34 cellular contexts compared by ENCODE assay signal in the genomic region with DNA sequence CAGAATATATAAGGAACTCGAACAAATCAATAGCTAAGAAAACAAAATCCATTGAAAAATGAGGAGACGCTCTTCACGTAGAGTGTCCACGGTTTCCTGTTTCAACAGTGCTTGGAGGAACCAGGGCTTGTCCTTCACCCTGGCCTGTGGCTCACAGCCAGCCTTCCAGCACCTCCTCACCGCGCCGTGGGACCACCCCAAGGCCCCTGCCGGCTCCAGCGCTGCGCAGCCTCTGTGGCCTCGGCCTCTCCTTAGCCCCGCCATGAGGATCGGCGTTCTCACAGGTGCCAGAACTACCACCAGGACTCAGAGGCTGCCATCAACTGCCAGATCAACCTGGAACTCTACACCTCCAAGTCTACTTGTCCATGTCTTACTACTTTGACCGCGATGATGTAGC.
"Had no signal": no experiment of that assay in that cellular context is flagged by ENCODE, and none has a peak within 500 bp of the region (broad histone marks: within the 10 kb centered on the region; RNA-seq: fewer than 3 reads in every experiment).

No MANE protein-coding gene starts in this region.

- H3K36me3 ChIP-seq: adrenal gland, brain microvascular endothelial cell, breast epithelium had no signal

- DNase-seq: activated B cell treated with CpG ODN at 0.5 μM for 24 hours; activated CD4-positive, alpha-beta memory T cell treated with anti-CD3 and anti-CD28 coated beads for 36 hours; activated CD4-positive, alpha-beta T cell treated with anti-CD3 and anti-CD28 coated beads for 4 hours; activated CD4-positive, alpha-beta T cell treated with anti-CD3 and anti-CD28 coated beads, Interleukin-2, amount 10 ng/mL, durations not matched to agents 24 days and 14 days; activated CD4-positive, alpha-beta T cell treated with anti-CD3 and anti-CD28 coated beads, Interleukin-2, amount 50 U/mL, for 1 hour; activated CD4-positive, alpha-beta T cell treated with anti-CD3 and anti-CD28 coated beads, Interleukin-2, amount 50 U/mL, for 4 hours; activated CD4-positive, CD25-positive, alpha-beta regulatory T cell treated with anti-CD3 and anti-CD28 coated beads, Interleukin-2, amount 50 U/mL, for 72 hours; activated CD8-positive, alpha-beta memory T cell treated with anti-CD3 and anti-CD28 coated beads, Interleukin-2, amount 50 U/mL, for 4 hours; activated CD8-positive, alpha-beta T cell treated with anti-CD3 and anti-CD28 coated beads for 36 hours; activated effector memory CD4-positive, alpha-beta T cell treated with anti-CD3 and anti-CD28 coated beads, Interleukin-2, amount 50 U/mL, for 16 hours; activated naive CD4-positive, alpha-beta T cell; activated naive CD4-positive, alpha-beta T cell treated with anti-CD3 and anti-CD28 coated beads for 36 hours; activated naive CD4-positive, alpha-beta T cell treated with anti-CD3 and anti-CD28 coated beads, Interleukin-2, amount 50 U/mL, for 16 hours; activated naive CD8-positive, alpha-beta T cell treated with anti-CD3 and anti-CD28 coated beads for 36 hours; activated T-cell treated with anti-CD3 and anti-CD28 coated beads for 4 hours; activated T-cell treated with anti-CD3 and anti-CD28 coated beads, Interleukin-2, amount 50 U/mL, for 1 hour; activated T-cell treated with anti-CD3 and anti-CD28 coated beads, Interleukin-2, amount 50 U/mL, for 4 hours; activated T-cell treated with anti-CD3 and anti-CD28 coated beads, Interleukin-2, amount 50 U/mL, for 72 hours; adrenal gland; amniotic stem cell; aorta; body of pancreas; brain microvascular endothelial cell; central memory CD4-positive, alpha-beta T cell; T-helper 1 cell; T-helper 2 cell; T-helper 9 cell had no signal

- H3K27ac Mint-ChIP-seq: activated B cell treated with CpG ODN at 0.5 μM for 24 hours; activated CD4-positive, alpha-beta memory T cell treated with anti-CD3 and anti-CD28 coated beads for 36 hours; activated CD4-positive, alpha-beta T cell treated with anti-CD3 and anti-CD28 coated beads, Interleukin-2, amount 10 ng/mL, durations not matched to agents 24 days and 14 days; activated CD8-positive, alpha-beta T cell treated with anti-CD3 and anti-CD28 coated beads for 36 hours; activated naive CD4-positive, alpha-beta T cell treated with anti-CD3 and anti-CD28 coated beads for 36 hours; activated naive CD4-positive, alpha-beta T cell treated with anti-CD3 and anti-CD28 coated beads, Interleukin-2, amount 50 U/mL, for 72 hours; activated naive CD8-positive, alpha-beta T cell treated with anti-CD3 and anti-CD28 coated beads for 36 hours; activated T-cell treated with anti-CD3 and anti-CD28 coated beads, Interleukin-2, amount 50 U/mL, for 72 hours; activated T-helper 1 cell treated with anti-CD3 and anti-CD28 coated beads, Interleukin-12 subunit alpha, Interleukin-12 subunit beta, Interleukin-2, Interleukin-4 antibody, amounts not matched to agents 30 ng/mL and 10 ng/mL and 1 ng/mL, durations not matched to agents 14 hours and 24 hours and 36 hours; activated T-helper 17 cell treated with anti-CD3 and anti-CD28 coated beads, Interleukin-2, amount 50 U/mL, for 72 hours; T-helper 1 cell treated with Interleukin-12 subunit alpha and Interleukin-12 subunit beta and Interleukin-4 antibody, amounts not matched to agents 30 μg/mL and 1 μg/mL, for 36 hours; T-helper 2 cell treated with Interferon-gamma antibody and Interleukin-4, amounts not matched to agents 5 μg/mL and 100 μg/mL, for 36 hours had no signal

- H3K9me3 Mint-ChIP-seq: activated CD4-positive, alpha-beta T cell treated with anti-CD3 and anti-CD28 coated beads, Interleukin-2, amount 10 ng/mL, durations not matched to agents 24 days and 14 days; activated CD8-positive, alpha-beta T cell treated with anti-CD3 and anti-CD28 coated beads for 36 hours; activated naive CD4-positive, alpha-beta T cell treated with anti-CD3 and anti-CD28 coated beads for 36 hours; activated T-cell treated with anti-CD3 and anti-CD28 coated beads, Interleukin-2, amount 50 U/mL, for 4 hours; activated T-helper 1 cell treated with anti-CD3 and anti-CD28 coated beads, Interleukin-12 subunit alpha, Interleukin-12 subunit beta, Interleukin-2, Interleukin-4 antibody, amounts not matched to agents 30 ng/mL and 10 ng/mL and 1 ng/mL, durations not matched to agents 14 hours and 24 hours and 36 hours; T-helper 2 cell treated with Interferon-gamma antibody and Interleukin-4, amounts not matched to agents 5 μg/mL and 100 μg/mL, for 36 hours had no signal

- H3K4me3 ChIP-seq: adrenal gland, body of pancreas, breast epithelium had no signal

- H3K4me1 Mint-ChIP-seq: activated B cell treated with CpG ODN at 0.5 μM for 24 hours; activated CD4-positive, alpha-beta T cell treated with anti-CD3 and anti-CD28 coated beads, Interleukin-2, amount 10 ng/mL, durations not matched to agents 24 days and 14 days; activated naive CD8-positive, alpha-beta T cell treated with anti-CD3 and anti-CD28 coated beads for 36 hours; activated T-helper 17 cell treated with anti-CD3 and anti-CD28 coated beads, Interleukin-2, amount 50 U/mL, for 72 hours had no signal

- H3K36me3 Mint-ChIP-seq: activated CD4-positive, alpha-beta memory T cell treated with anti-CD3 and anti-CD28 coated beads for 36 hours; activated naive CD8-positive, alpha-beta T cell treated with anti-CD3 and anti-CD28 coated beads for 36 hours had no signal

- H3K4me1 ChIP-seq: adrenal gland, body of pancreas, breast epithelium had no signal

- H3K27me3 Mint-ChIP-seq: activated B cell treated with CpG ODN at 0.5 μM for 24 hours; activated CD4-positive, alpha-beta T cell treated with anti-CD3 and anti-CD28 coated beads, Interleukin-2, amount 10 ng/mL, durations not matched to agents 24 days and 14 days; activated naive CD8-positive, alpha-beta T cell treated with anti-CD3 and anti-CD28 coated beads for 36 hours had no signal

- H3K27ac ChIP-seq: adrenal gland, body of pancreas, brain microvascular endothelial cell, breast epithelium, VCaP had no signal

- H3K9me3 ChIP-seq: adrenal gland, body of pancreas, breast epithelium had no signal

- H3K27me3 ChIP-seq: adrenal gland, body of pancreas, brain microvascular endothelial cell, breast epithelium had no signal

- H3K4me3 Mint-ChIP-seq: activated B cell treated with CpG ODN at 0.5 μM for 24 hours; activated CD4-positive, alpha-beta memory T cell treated with anti-CD3 and anti-CD28 coated beads for 36 hours; activated CD4-positive, alpha-beta T cell treated with anti-CD3 and anti-CD28 coated beads, Interleukin-2, amount 10 ng/mL, durations not matched to agents 24 days and 14 days; activated CD8-positive, alpha-beta T cell treated with anti-CD3 and anti-CD28 coated beads for 36 hours; activated naive CD4-positive, alpha-beta T cell treated with anti-CD3 and anti-CD28 coated beads for 36 hours; activated naive CD8-positive, alpha-beta T cell treated with anti-CD3 and anti-CD28 coated beads for 36 hours; activated T-cell treated with anti-CD3 and anti-CD28 coated beads, Interleukin-2, amount 50 U/mL, for 4 hours; activated T-cell treated with anti-CD3 and anti-CD28 coated beads, Interleukin-2, amount 50 U/mL, for 72 hours; activated T-helper 1 cell treated with anti-CD3 and anti-CD28 coated beads, Interleukin-12 subunit alpha, Interleukin-12 subunit beta, Interleukin-2, Interleukin-4 antibody, amounts not matched to agents 30 ng/mL and 10 ng/mL and 1 ng/mL, durations not matched to agents 14 hours and 24 hours and 36 hours; activated T-helper 17 cell treated with anti-CD3 and anti-CD28 coated beads, Interleukin-2, amount 50 U/mL, for 72 hours; T-helper 1 cell treated with Interleukin-12 subunit alpha and Interleukin-12 subunit beta and Interleukin-4 antibody, amounts not matched to agents 30 μg/mL and 1 μg/mL, for 36 hours; T-helper 2 cell treated with Interferon-gamma antibody and Interleukin-4, amounts not matched to agents 5 μg/mL and 100 μg/mL, for 36 hours had no signal
